ENCODE assay signal across 21 cellular contexts in genomic region chr3:187519428-187519890, GRCh38.
DNase-seq lines count a peak whose midpoint lies in the region; ATAC-seq and TF ChIP-seq lines count a peak whose summit lies in the region.
"Had no signal": no experiment of that assay in that cellular context is flagged by ENCODE, and none has a peak within 500 bp of the region (broad histone marks: within the 10 kb centered on the region; RNA-seq: fewer than 3 reads in every experiment).

No MANE protein-coding gene starts in this region.

- DNase-seq in GM04503 (ENCODE audit: low read depth): peak; percentile 33
- DNase-seq in MG63: peak; percentile 72
- peak; percentile 9 for DNase-seq in fibroblast of peridontal ligament (ENCODE audit: extremely low read depth)
- no peak for DNase-seq in osteocyte (ENCODE audit: extremely low spot score, unreplicated experiment)
- DNase-seq in glutamatergic neuron: no peak
- DNase-seq in kidney glomerular epithelial cell (lab: John Stamatoyannopoulos, UW): no peak
- no peak for DNase-seq in dorsolateral prefrontal cortex
- DNase-seq: activated B cell treated with CpG ODN at 0.5 μM for 24 hours; activated naive CD4-positive, alpha-beta T cell treated with anti-CD3 and anti-CD28 coated beads, Interleukin-2, amount 10 ng/mL, durations not matched to agents 7 days and 5 days; CD8-positive, alpha-beta memory T cell; cerebellar nuclear complex; NCI-H1436; NCI-H510A; SW 1271 had no signal

- H3K36me3 Mint-ChIP-seq in osteocyte (ENCODE audit: unreplicated experiment): no peaks in the 10 kb centered on the region
- no peaks in the 10 kb centered on the region for H3K36me3 Mint-ChIP-seq in glutamatergic neuron (ENCODE audit: unreplicated experiment)
- H3K36me3 Mint-ChIP-seq: activated naive CD4-positive, alpha-beta T cell treated with anti-CD3 and anti-CD28 coated beads, Interleukin-2, amount 10 ng/mL, durations not matched to agents 7 days and 5 days; CD8-positive, alpha-beta memory T cell; IgD-negative memory B cell had no signal

- peaks cover 54% of the 10 kb centered on the region for H3K4me1 Mint-ChIP-seq in osteocyte (ENCODE audit: unreplicated experiment)
- H3K4me1 Mint-ChIP-seq in glutamatergic neuron (ENCODE audit: low read depth, unreplicated experiment): no peaks in the 10 kb centered on the region
- H3K4me1 Mint-ChIP-seq: activated naive CD4-positive, alpha-beta T cell treated with anti-CD3 and anti-CD28 coated beads, Interleukin-2, amount 10 ng/mL, durations not matched to agents 7 days and 5 days; CD8-positive, alpha-beta memory T cell had no signal

- TF ChIP-seq CTCF in osteocyte (IDR thresholded peaks at IDR 0.05): no peak
- TF ChIP-seq CTCF in glutamatergic neuron (IDR thresholded peaks at IDR 0.05; ENCODE audit: partially characterized antibody, unreplicated experiment): no peak
- TF ChIP-seq CTCF in dorsolateral prefrontal cortex (IDR thresholded peaks at IDR 0.05 in 54 of 56, conservative IDR thresholded peaks at IDR 0.05 in 2 of 56; ENCODE audit: low read depth in 1 of 56, partially characterized antibody in 56 of 56): no peak

- H3K27me3 Mint-ChIP-seq in osteocyte (ENCODE audit: unreplicated experiment) (no peaks in the 10 kb centered on the region), glutamatergic neuron (ENCODE audit: unreplicated experiment) (peaks cover 2% of the 10 kb centered on the region)
- H3K27me3 Mint-ChIP-seq: activated naive CD4-positive, alpha-beta T cell treated with anti-CD3 and anti-CD28 coated beads, Interleukin-2, amount 10 ng/mL, durations not matched to agents 7 days and 5 days had no signal

- H3K9me3 Mint-ChIP-seq in osteocyte (ENCODE audit: unreplicated experiment) (peaks cover 11% of the 10 kb centered on the region), glutamatergic neuron (ENCODE audit: unreplicated experiment) (no peaks in the 10 kb centered on the region)
- H3K9me3 Mint-ChIP-seq: activated B cell treated with CpG ODN at 0.5 μM for 24 hours; activated naive CD4-positive, alpha-beta T cell treated with anti-CD3 and anti-CD28 coated beads, Interleukin-2, amount 10 ng/mL, durations not matched to agents 7 days and 5 days; CD8-positive, alpha-beta memory T cell; IgD-negative memory B cell; stimulated activated naive CD8-positive, alpha-beta T cell treated with anti-CD3 and anti-CD28 coated beads, Interleukin-15, Interleukin-2, amounts not matched to agents 100 ng/mL and 50 ng/mL, for 24 hours had no signal

- no peaks in the 10 kb centered on the region for H3K36me3 ChIP-seq in MG63

- no peaks in the 10 kb centered on the region for H3K27me3 ChIP-seq in MG63
- H3K27me3 ChIP-seq in dorsolateral prefrontal cortex: peaks cover 0 to 3% (median 0%) of the 10 kb centered on the region in 45 donors

- intact Hi-C loops in dorsolateral prefrontal cortex (cut with DNase I): no loop called here

- H3K4me3 ChIP-seq in MG63 (no peak overlapping the region), dorsolateral prefrontal cortex (no peak overlapping the region)
- H3K4me3 ChIP-seq: lung, skin epidermis had no signal

- H3K4me3 Mint-ChIP-seq in osteocyte (ENCODE audit: unreplicated experiment): no peak overlapping the region
- no peak overlapping the region for H3K4me3 Mint-ChIP-seq in glutamatergic neuron (ENCODE audit: unreplicated experiment)
- H3K4me3 Mint-ChIP-seq: activated B cell treated with CpG ODN at 0.5 μM for 24 hours; activated naive CD4-positive, alpha-beta T cell treated with anti-CD3 and anti-CD28 coated beads, Interleukin-2, amount 10 ng/mL, durations not matched to agents 7 days and 5 days; CD8-positive, alpha-beta memory T cell; stimulated activated naive CD8-positive, alpha-beta T cell treated with anti-CD3 and anti-CD28 coated beads, Interleukin-15, Interleukin-2, amounts not matched to agents 100 ng/mL and 50 ng/mL, for 24 hours had no signal

- ATAC-seq in GM19397 (IDR thresholded peaks at IDR 0.05; ENCODE audit: unreplicated experiment): no peak
- ATAC-seq: Panc1 had no signal

- H3K27ac Mint-ChIP-seq in osteocyte (ENCODE audit: unreplicated experiment) (peak overlapping the region; percentile 85), glutamatergic neuron (ENCODE audit: unreplicated experiment) (no peak overlapping the region)
- H3K27ac Mint-ChIP-seq: activated B cell treated with CpG ODN at 0.5 μM for 24 hours; activated naive CD4-positive, alpha-beta T cell treated with anti-CD3 and anti-CD28 coated beads, Interleukin-2, amount 10 ng/mL, durations not matched to agents 7 days and 5 days; CD8-positive, alpha-beta memory T cell; IgD-negative memory B cell; stimulated activated naive CD8-positive, alpha-beta T cell treated with anti-CD3 and anti-CD28 coated beads, Interleukin-15, Interleukin-2, amounts not matched to agents 100 ng/mL and 50 ng/mL, for 24 hours had no signal

- no peak overlapping the region for H3K27ac ChIP-seq in dorsolateral prefrontal cortex
- H3K27ac ChIP-seq: epithelial cell of prostate, skin epidermis had no signal

- H3K9me3 ChIP-seq in MG63: no peaks in the 10 kb centered on the region

Comparison
In these comparisons a context has a peak if more than half of its experiments do, and no peak if none do; other contexts are left out.
1. DNase-seq: peak in GM04503 (single experiment), MG63 (single experiment) and fibroblast of peridontal ligament (single experiment); none in osteocyte (single experiment), glutamatergic neuron (single experiment), kidney glomerular epithelial cell (single experiment) and dorsolateral prefrontal cortex (0 of 10).